1 cellular context compared by ENCODE assay signal in the genomic region with DNA sequence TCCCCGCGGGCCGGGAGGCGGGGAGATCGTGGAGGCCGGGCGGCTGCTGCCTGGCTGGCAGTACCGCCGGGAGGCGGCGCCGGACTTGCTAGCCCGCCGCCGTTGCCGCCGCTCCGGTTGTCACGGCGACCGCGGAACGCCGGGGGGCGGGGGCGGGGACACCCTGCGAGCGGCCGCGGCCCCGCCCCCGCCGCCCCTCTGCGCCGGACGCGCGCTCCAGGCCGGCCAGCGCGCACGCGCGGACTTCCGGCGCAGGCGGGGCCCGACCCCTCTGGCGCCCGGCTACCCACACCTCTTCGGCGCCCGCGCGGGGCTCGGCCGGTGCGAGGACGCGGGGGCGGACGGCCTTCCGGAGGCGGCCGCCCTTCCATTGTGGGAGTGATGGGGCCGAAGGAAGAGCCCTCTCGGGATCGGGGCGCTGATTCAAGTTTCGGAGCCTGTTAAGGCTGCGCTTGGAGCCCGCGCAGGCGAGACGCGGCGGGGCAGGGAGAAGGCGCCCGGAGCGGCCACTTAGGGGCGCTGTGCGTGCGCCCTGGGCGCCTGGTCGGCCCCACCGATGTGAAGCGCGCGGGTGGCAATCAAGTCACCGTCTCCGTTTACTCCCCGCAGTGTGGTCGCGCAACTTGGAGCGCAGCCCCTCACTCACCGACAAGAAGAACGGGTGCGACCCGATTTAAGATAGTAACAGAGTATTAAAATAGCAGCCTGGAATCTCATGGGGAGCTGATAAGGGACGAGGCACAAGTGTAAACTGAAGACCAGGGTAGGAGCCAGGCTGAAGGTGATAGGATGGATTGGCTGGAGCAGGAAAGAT.
TF ChIP-seq lines count a peak whose summit lies in the region.

No MANE protein-coding gene starts in this region.

TF ChIP-seq in HepG2, 621 proteins besides CTCF, POLR2A, EP300 and RAD21 (continued from another document and continues in another):
- TF ChIP-seq, protein P1, sequence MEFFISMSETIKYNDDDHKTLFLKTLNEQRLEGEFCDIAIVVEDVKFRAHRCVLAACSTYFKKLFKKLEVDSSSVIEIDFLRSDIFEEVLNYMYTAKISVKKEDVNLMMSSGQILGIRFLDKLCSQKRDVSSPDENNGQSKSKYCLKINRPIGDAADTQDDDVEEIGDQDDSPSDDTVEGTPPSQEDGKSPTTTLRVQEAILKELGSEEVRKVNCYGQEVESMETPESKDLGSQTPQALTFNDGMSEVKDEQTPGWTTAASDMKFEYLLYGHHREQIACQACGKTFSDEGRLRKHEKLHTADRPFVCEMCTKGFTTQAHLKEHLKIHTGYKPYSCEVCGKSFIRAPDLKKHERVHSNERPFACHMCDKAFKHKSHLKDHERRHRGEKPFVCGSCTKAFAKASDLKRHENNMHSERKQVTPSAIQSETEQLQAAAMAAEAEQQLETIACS (CRISPR knock-in tag; IDR thresholded peaks at IDR 0.05): peak; percentile 75
- TF ChIP-seq, protein P2, sequence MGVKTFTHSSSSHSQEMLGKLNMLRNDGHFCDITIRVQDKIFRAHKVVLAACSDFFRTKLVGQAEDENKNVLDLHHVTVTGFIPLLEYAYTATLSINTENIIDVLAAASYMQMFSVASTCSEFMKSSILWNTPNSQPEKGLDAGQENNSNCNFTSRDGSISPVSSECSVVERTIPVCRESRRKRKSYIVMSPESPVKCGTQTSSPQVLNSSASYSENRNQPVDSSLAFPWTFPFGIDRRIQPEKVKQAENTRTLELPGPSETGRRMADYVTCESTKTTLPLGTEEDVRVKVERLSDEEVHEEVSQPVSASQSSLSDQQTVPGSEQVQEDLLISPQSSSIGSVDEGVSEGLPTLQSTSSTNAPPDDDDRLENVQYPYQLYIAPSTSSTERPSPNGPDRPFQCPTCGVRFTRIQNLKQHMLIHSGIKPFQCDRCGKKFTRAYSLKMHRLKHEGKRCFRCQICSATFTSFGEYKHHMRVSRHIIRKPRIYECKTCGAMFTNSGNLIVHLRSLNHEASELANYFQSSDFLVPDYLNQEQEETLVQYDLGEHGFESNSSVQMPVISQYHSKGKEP (CRISPR knock-in tag; IDR thresholded peaks at IDR 0.05): 0 out of 2 replicates have a peak, but pooled peaks have one; percentile 51
- TF ChIP-seq ZNF772 (CRISPR knock-in tag; IDR thresholded peaks at IDR 0.05): peak; percentile 47; the same call in 1 of the 2 replicates
- TF ChIP-seq HNRNPL (IDR thresholded peaks at IDR 0.05; ENCODE audit: low read depth, low read length): no peak
- TF ChIP-seq, protein P3, sequence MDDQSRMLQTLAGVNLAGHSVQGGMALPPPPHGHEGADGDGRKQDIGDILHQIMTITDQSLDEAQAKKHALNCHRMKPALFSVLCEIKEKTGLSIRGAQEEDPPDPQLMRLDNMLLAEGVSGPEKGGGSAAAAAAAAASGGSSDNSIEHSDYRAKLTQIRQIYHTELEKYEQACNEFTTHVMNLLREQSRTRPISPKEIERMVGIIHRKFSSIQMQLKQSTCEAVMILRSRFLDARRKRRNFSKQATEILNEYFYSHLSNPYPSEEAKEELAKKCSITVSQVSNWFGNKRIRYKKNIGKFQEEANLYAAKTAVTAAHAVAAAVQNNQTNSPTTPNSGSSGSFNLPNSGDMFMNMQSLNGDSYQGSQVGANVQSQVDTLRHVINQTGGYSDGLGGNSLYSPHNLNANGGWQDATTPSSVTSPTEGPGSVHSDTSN (CRISPR knock-in tag; IDR thresholded peaks at IDR 0.05; ENCODE audit: borderline replicate concordance): no peak
- TF ChIP-seq HMG20A (CRISPR knock-in tag; IDR thresholded peaks at IDR 0.05; ENCODE audit: borderline replicate concordance): no peak
- TF ChIP-seq MEF2D (CRISPR knock-in tag; IDR thresholded peaks at IDR 0.05): no peak
- TF ChIP-seq IRX3 (CRISPR knock-in tag; IDR thresholded peaks at IDR 0.05; ENCODE audit: borderline replicate concordance, low read depth): no peak
- TF ChIP-seq ZMYM4 (CRISPR knock-in tag; IDR thresholded peaks at IDR 0.05): peak; percentile 81
- TF ChIP-seq, protein P4, sequence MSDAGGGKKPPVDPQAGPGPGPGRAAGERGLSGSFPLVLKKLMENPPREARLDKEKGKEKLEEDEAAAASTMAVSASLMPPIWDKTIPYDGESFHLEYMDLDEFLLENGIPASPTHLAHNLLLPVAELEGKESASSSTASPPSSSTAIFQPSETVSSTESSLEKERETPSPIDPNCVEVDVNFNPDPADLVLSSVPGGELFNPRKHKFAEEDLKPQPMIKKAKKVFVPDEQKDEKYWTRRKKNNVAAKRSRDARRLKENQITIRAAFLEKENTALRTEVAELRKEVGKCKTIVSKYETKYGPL (CRISPR knock-in tag; IDR thresholded peaks at IDR 0.05): 0 out of 2 replicates have a peak, but pooled peaks have one; percentile 36
- no peak for TF ChIP-seq TBX3 (IDR thresholded peaks at IDR 0.05; ENCODE audit: borderline replicate concordance)
- no peak for TF ChIP-seq MZF1 (CRISPR knock-in tag; IDR thresholded peaks at IDR 0.05; ENCODE audit: borderline replicate concordance)
- TF ChIP-seq, protein P5, sequence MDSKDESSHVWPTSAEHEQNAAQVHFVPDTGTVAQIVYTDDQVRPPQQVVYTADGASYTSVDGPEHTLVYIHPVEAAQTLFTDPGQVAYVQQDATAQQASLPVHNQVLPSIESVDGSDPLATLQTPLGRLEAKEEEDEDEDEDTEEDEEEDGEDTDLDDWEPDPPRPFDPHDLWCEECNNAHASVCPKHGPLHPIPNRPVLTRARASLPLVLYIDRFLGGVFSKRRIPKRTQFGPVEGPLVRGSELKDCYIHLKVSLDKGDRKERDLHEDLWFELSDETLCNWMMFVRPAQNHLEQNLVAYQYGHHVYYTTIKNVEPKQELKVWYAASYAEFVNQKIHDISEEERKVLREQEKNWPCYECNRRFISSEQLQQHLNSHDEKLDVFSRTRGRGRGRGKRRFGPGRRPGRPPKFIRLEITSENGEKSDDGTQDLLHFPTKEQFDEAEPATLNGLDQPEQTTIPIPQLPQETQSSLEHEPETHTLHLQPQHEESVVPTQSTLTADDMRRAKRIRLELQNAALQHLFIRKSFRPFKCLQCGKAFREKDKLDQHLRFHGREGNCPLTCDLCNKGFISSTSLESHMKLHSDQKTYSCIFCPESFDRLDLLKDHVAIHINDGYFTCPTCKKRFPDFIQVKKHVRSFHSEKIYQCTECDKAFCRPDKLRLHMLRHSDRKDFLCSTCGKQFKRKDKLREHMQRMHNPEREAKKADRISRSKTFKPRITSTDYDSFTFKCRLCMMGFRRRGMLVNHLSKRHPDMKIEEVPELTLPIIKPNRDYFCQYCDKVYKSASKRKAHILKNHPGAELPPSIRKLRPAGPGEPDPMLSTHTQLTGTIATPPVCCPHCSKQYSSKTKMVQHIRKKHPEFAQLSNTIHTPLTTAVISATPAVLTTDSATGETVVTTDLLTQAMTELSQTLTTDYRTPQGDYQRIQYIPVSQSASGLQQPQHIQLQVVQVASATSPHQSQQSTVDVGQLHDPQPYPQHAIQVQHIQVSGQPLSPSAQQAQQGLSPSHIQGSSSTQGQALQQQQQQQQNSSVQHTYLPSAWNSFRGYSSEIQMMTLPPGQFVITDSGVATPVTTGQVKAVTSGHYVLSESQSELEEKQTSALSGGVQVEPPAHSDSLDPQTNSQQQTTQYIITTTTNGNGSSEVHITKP (CRISPR knock-in tag; IDR thresholded peaks at IDR 0.05; ENCODE audit: low read depth): no peak
- TF ChIP-seq ZSCAN9 (CRISPR knock-in tag; IDR thresholded peaks at IDR 0.05; ENCODE audit: borderline replicate concordance): 0 out of 2 replicates have a peak, but pooled peaks have one; percentile 23
- no peak for TF ChIP-seq KLF15 (CRISPR knock-in tag; IDR thresholded peaks at IDR 0.05; ENCODE audit: borderline replicate concordance)
- TF ChIP-seq MTF2 (CRISPR knock-in tag; IDR thresholded peaks at IDR 0.05; ENCODE audit: borderline replicate concordance): 0 out of 2 replicates have a peak, but pooled peaks have one; percentile 41
- no peak for TF ChIP-seq ZNF850 (CRISPR knock-in tag; conservative IDR thresholded peaks at IDR 0.05)
- TF ChIP-seq PHF8 (CRISPR knock-in tag; IDR thresholded peaks at IDR 0.05): peak; percentile 83
- peak; percentile 87; the same call in 1 of the 2 replicates for TF ChIP-seq ARID2 (CRISPR knock-in tag; IDR thresholded peaks at IDR 0.05; ENCODE audit: borderline replicate concordance)
- TF ChIP-seq ZNF766 (CRISPR knock-in tag; IDR thresholded peaks at IDR 0.05; ENCODE audit: borderline replicate concordance): 0 out of 2 replicates have a peak, but pooled peaks have one; percentile 71
- TF ChIP-seq, protein P6, sequence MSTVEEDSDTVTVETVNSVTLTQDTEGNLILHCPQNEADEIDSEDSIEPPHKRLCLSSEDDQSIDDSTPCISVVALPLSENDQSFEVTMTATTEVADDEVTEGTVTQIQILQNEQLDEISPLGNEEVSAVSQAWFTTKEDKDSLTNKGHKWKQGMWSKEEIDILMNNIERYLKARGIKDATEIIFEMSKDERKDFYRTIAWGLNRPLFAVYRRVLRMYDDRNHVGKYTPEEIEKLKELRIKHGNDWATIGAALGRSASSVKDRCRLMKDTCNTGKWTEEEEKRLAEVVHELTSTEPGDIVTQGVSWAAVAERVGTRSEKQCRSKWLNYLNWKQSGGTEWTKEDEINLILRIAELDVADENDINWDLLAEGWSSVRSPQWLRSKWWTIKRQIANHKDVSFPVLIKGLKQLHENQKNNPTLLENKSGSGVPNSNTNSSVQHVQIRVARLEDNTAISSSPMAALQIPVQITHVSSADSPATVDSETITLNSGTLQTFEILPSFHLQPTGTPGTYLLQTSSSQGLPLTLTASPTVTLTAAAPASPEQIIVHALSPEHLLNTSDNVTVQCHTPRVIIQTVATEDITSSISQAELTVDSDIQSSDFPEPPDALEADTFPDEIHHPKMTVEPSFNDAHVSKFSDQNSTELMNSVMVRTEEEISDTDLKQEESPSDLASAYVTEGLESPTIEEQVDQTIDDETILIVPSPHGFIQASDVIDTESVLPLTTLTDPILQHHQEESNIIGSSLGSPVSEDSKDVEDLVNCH (CRISPR knock-in tag; IDR thresholded peaks at IDR 0.05): no peak
- TF ChIP-seq MTA3 (CRISPR knock-in tag; IDR thresholded peaks at IDR 0.05): no peak
- 0 out of 2 replicates have a peak, but pooled peaks have one; percentile 44 for TF ChIP-seq ZNF724P (CRISPR knock-in tag; IDR thresholded peaks at IDR 0.05; ENCODE audit: borderline replicate concordance)
- peak; percentile 51 for TF ChIP-seq RBM39 (IDR thresholded peaks at IDR 0.05; ENCODE audit: low read depth, low read length, poor library complexity, severe bottlenecking)
- TF ChIP-seq RFXAP (CRISPR knock-in tag; IDR thresholded peaks at IDR 0.05; ENCODE audit: borderline replicate concordance): 0 out of 2 replicates have a peak, but pooled peaks have one; percentile 39
- peak; percentile 65; the same call in 1 of the 2 replicates for TF ChIP-seq ZNF547 (CRISPR knock-in tag; IDR thresholded peaks at IDR 0.05)
- TF ChIP-seq ZNF205 (CRISPR knock-in tag; IDR thresholded peaks at IDR 0.05): no peak
- no peak for TF ChIP-seq POLR2AphosphoS2 (IDR thresholded peaks at IDR 0.05; ENCODE audit: low read depth, low read length)
- peak; percentile 66; the same call in 1 of the 2 replicates for TF ChIP-seq ZNF160 (CRISPR knock-in tag; IDR thresholded peaks at IDR 0.05)
- TF ChIP-seq, protein P7, sequence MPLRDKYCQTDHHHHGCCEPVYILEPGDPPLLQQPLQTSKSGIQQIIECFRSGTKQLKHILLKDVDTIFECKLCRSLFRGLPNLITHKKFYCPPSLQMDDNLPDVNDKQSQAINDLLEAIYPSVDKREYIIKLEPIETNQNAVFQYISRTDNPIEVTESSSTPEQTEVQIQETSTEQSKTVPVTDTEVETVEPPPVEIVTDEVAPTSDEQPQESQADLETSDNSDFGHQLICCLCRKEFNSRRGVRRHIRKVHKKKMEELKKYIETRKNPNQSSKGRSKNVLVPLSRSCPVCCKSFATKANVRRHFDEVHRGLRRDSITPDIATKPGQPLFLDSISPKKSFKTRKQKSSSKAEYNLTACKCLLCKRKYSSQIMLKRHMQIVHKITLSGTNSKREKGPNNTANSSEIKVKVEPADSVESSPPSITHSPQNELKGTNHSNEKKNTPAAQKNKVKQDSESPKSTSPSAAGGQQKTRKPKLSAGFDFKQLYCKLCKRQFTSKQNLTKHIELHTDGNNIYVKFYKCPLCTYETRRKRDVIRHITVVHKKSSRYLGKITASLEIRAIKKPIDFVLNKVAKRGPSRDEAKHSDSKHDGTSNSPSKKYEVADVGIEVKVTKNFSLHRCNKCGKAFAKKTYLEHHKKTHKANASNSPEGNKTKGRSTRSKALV (CRISPR knock-in tag; IDR thresholded peaks at IDR 0.05): peak; percentile 99
- TF ChIP-seq, protein P8, sequence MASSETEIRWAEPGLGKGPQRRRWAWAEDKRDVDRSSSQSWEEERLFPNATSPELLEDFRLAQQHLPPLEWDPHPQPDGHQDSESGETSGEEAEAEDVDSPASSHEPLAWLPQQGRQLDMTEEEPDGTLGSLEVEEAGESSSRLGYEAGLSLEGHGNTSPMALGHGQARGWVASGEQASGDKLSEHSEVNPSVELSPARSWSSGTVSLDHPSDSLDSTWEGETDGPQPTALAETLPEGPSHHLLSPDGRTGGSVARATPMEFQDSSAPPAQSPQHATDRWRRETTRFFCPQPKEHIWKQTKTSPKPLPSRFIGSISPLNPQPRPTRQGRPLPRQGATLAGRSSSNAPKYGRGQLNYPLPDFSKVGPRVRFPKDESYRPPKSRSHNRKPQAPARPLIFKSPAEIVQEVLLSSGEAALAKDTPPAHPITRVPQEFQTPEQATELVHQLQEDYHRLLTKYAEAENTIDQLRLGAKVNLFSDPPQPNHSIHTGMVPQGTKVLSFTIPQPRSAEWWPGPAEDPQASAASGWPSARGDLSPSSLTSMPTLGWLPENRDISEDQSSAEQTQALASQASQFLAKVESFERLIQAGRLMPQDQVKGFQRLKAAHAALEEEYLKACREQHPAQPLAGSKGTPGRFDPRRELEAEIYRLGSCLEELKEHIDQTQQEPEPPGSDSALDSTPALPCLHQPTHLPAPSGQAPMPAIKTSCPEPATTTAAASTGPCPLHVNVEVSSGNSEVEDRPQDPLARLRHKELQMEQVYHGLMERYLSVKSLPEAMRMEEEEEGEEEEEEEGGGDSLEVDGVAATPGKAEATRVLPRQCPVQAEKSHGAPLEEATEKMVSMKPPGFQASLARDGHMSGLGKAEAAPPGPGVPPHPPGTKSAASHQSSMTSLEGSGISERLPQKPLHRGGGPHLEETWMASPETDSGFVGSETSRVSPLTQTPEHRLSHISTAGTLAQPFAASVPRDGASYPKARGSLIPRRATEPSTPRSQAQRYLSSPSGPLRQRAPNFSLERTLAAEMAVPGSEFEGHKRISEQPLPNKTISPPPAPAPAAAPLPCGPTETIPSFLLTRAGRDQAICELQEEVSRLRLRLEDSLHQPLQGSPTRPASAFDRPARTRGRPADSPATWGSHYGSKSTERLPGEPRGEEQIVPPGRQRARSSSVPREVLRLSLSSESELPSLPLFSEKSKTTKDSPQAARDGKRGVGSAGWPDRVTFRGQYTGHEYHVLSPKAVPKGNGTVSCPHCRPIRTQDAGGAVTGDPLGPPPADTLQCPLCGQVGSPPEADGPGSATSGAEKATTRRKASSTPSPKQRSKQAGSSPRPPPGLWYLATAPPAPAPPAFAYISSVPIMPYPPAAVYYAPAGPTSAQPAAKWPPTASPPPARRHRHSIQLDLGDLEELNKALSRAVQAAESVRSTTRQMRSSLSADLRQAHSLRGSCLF (CRISPR knock-in tag; IDR thresholded peaks at IDR 0.05; ENCODE audit: borderline replicate concordance): 0 out of 2 replicates have a peak, but pooled peaks have one; percentile 52
- no peak for TF ChIP-seq NFKBIZ (CRISPR knock-in tag; IDR thresholded peaks at IDR 0.05)
